15 cellular contexts compared by ENCODE assay signal in genomic region chr3:12906916-12907290, GRCh38.
"Had no signal": no experiment of that assay in that cellular context is flagged by ENCODE, and none has a peak within 500 bp of the region (broad histone marks: within the 10 kb centered on the region; RNA-seq: fewer than 3 reads in every experiment).

No MANE protein-coding gene starts in this region.

- H3K27ac ChIP-seq: sigmoid colon, suprapubic skin, tibial artery, upper lobe of left lung, uterus had no signal

- ATAC-seq: natural killer cell treated with Interleukin-12 subunit alpha and Interleukin-12 subunit beta and Interleukin-15 and Interleukin-18, amount 100 ng/mL, for 72 hours; stimulated activated naive CD8-positive, alpha-beta T cell treated with anti-CD3 and anti-CD28 coated beads, Interleukin-15, Interleukin-2, amounts not matched to agents 100 U/mL and 50 U/mL, for 24 hours had no signal

- H3K27ac Mint-ChIP-seq: natural killer cell treated with Interleukin-12 subunit alpha and Interleukin-12 subunit beta and Interleukin-15 and Interleukin-18, amount 100 ng/mL, for 72 hours had no signal

- H3K9me3 Mint-ChIP-seq: natural killer cell treated with Interleukin-12 subunit alpha and Interleukin-12 subunit beta and Interleukin-15 and Interleukin-18, amount 100 ng/mL, for 72 hours had no signal

- H3K36me3 ChIP-seq: uterus had no signal

- H3K27me3 ChIP-seq: sigmoid colon, suprapubic skin, tibial artery, upper lobe of left lung, uterus had no signal

- H3K4me3 ChIP-seq: coronary artery, lung, sigmoid colon, suprapubic skin, tibial artery, upper lobe of left lung, uterus had no signal

- H3K27me3 Mint-ChIP-seq: natural killer cell treated with Interleukin-12 subunit alpha and Interleukin-12 subunit beta and Interleukin-15 and Interleukin-18, amount 100 ng/mL, for 72 hours had no signal

- H3K9me3 ChIP-seq: sigmoid colon, suprapubic skin, tibial artery, upper lobe of left lung, uterus had no signal

- H3K36me3 Mint-ChIP-seq: natural killer cell treated with Interleukin-12 subunit alpha and Interleukin-12 subunit beta and Interleukin-15 and Interleukin-18, amount 100 ng/mL, for 72 hours had no signal

- DNase-seq: effector CD8-positive, alpha-beta T cell; left ventricle myocardium superior; mesenchymal stem cell; midbrain; sigmoid colon; small intestine; stimulated activated CD4-positive, alpha-beta T cell treated with anti-CD3 and anti-CD28 coated beads, Interleukin-12 subunit alpha, Interleukin-12 subunit beta, amount 100 ng/mL, for 4 hours; stimulated activated naive CD8-positive, alpha-beta T cell treated with anti-CD3 and anti-CD28 coated beads, Interleukin-15, Interleukin-2, amounts not matched to agents 100 U/mL and 50 U/mL, for 24 hours; tibial artery; upper lobe of left lung; uterus had no signal

- H3K4me3 Mint-ChIP-seq: natural killer cell treated with Interleukin-12 subunit alpha and Interleukin-12 subunit beta and Interleukin-15 and Interleukin-18, amount 100 ng/mL, for 72 hours had no signal

- H3K4me1 ChIP-seq: sigmoid colon, suprapubic skin, upper lobe of left lung, uterus had no signal
